ENCODE assay signal across 17 cellular contexts in genomic region chr21:44785620-44786344, GRCh38. TPM values are rescaled to one million over a fixed set of nuclear protein-coding genes. Genes with fewer than 3 reads are reported as not detected.
DNase-seq lines count a peak whose midpoint lies in the region; ATAC-seq and TF ChIP-seq lines count a peak whose summit lies in the region.
"Had no signal": no experiment of that assay in that cellular context is flagged by ENCODE, and none has a peak within 500 bp of the region (broad histone marks: within the 10 kb centered on the region; RNA-seq: fewer than 3 reads in every experiment).

No MANE protein-coding gene starts in this region.

- TF ChIP-seq CTCF in SK-N-SH (IDR thresholded peaks at IDR 0.05) = no peak
- TF ChIP-seq CTCF in choroid plexus epithelial cell (conservative IDR thresholded peaks at IDR 0.05; ENCODE audit: low read depth, low read length) = no peak
- no peak for TF ChIP-seq CTCF in upper lobe of right lung (IDR thresholded peaks at IDR 0.05)
- no peak for TF ChIP-seq CTCF in progenitor cell of endocrine pancreas (IDR thresholded peaks at IDR 0.05; ENCODE audit: unreplicated experiment)

- H3K9me3 ChIP-seq in SK-N-SH (no peaks in the 10 kb centered on the region), upper lobe of right lung (no peaks in the 10 kb centered on the region)
- H3K9me3 ChIP-seq: A549 had no signal

- H3K27ac ChIP-seq in SK-N-SH (ENCODE audit: low read depth in 2 of 2, low read length in 1 of 2) (no peak overlapping the region), upper lobe of right lung (no peak overlapping the region)
- H3K27ac ChIP-seq: A549, epithelial cell of prostate had no signal

- H4K20me1 ChIP-seq in SK-N-SH (ENCODE audit: insufficient read depth) = peaks cover 72% of the 10 kb centered on the region

- no peaks in the 10 kb centered on the region for H3K27me3 ChIP-seq in SK-N-SH (ENCODE audit: insufficient read depth)
- no peaks in the 10 kb centered on the region for H3K27me3 ChIP-seq in upper lobe of right lung

- no peak for DNase-seq in SK-N-SH
- peak; percentile 72 for DNase-seq in NCI-H2227 (lab: John Stamatoyannopoulos, UW; ENCODE audit: unreplicated experiment)
- peak; percentile 79 for DNase-seq in choroid plexus epithelial cell (ENCODE audit: low read depth)
- DNase-seq in upper lobe of right lung = no peak
- DNase-seq in activated T-cell treated with anti-CD3 and anti-CD28 coated beads, Interleukin-2, amount 50 U/mL, for 48 hours = no peak
- DNase-seq in progenitor cell of endocrine pancreas (ENCODE audit: low spot score, unreplicated experiment) = no peak
- no peak for DNase-seq in UCSD-AML1 (lab: John Stamatoyannopoulos, UW; ENCODE audit: unreplicated experiment)
- DNase-seq: activated CD4-positive, alpha-beta T cell treated with anti-CD3 and anti-CD28 coated beads for 1 hour; activated T-cell treated with anti-CD3 and anti-CD28 coated beads, Interleukin-2, amount 50 U/mL, for 4 hours; caudate nucleus; DND-41; NCI-H510A treated with DMSO at 0.1 percent for 48 hours; substantia nigra had no signal

- H3K36me3 Mint-ChIP-seq in progenitor cell of endocrine pancreas (ENCODE audit: insufficient read depth) = peaks cover 18% of the 10 kb centered on the region

- TF ChIP-seq EP300 in SK-N-SH (IDR thresholded peaks at IDR 0.05; ENCODE audit: borderline replicate concordance in 1 of 2, low read depth in 1 of 2, low read length in 1 of 2) = no peak

- H3K9ac ChIP-seq in SK-N-SH = no peak overlapping the region

- H3K79me2 ChIP-seq in SK-N-SH (ENCODE audit: insufficient read depth) = peaks cover 88% of the 10 kb centered on the region

- no peak overlapping the region for H3K4me3 ChIP-seq in SK-N-SH (ENCODE audit: low read depth in 2 of 2, low read length in 1 of 2)
- H3K4me3 ChIP-seq in choroid plexus epithelial cell (ENCODE audit: low read depth, low read length) = no peak overlapping the region
- no peak overlapping the region for H3K4me3 ChIP-seq in upper lobe of right lung
- H3K4me3 ChIP-seq: A549 had no signal

- intact Hi-C loops in upper lobe of right lung (cut with DNase I) = no loop called here

- peaks cover 4% of the 10 kb centered on the region for H3K9me3 Mint-ChIP-seq in progenitor cell of endocrine pancreas (ENCODE audit: low read depth)
- H3K9me3 Mint-ChIP-seq: activated T-cell treated with anti-CD3 and anti-CD28 coated beads, Interleukin-2, amount 50 U/mL, for 4 hours had no signal

- no peaks in the 10 kb centered on the region for H3F3A ChIP-seq in SK-N-SH (replicated peaks; ENCODE audit: insufficient read depth)

- CTCF ChIA-PET in SK-N-SH (lab: Yijun Ruan, JAX) = interaction anchor here (1.0 to 1.3 kb wide), 2 partner anchors 14 to 488 kb away, joined by 3 to 8 read pairs; no protein-coding TSS in a partner anchor

- ATAC-seq in SK-N-SH treated with all-trans-retinoic acid at 6 μM for 48 hours = no peak
- peak; percentile 42 for ATAC-seq in upper lobe of right lung
- ATAC-seq: A549; activated T-cell treated with anti-CD3 and anti-CD28 coated beads, Interleukin-2, amount 50 U/mL, for 4 hours; sciatic nerve had no signal

- no peak overlapping the region for H3K4me3 Mint-ChIP-seq in progenitor cell of endocrine pancreas (ENCODE audit: low read depth)
- H3K4me3 Mint-ChIP-seq: activated T-cell treated with anti-CD3 and anti-CD28 coated beads, Interleukin-2, amount 50 U/mL, for 4 hours had no signal

- POLR2A ChIA-PET in SK-N-SH (lab: Yijun Ruan, JAX) = no interaction called here

- no peak overlapping the region for H2AFZ ChIP-seq in SK-N-SH (ENCODE audit: low read depth)

- no peaks in the 10 kb centered on the region for H3K27me3 Mint-ChIP-seq in progenitor cell of endocrine pancreas

- H3K36me3 ChIP-seq in SK-N-SH (replicated peaks in 1 of 2; ENCODE audit: control insufficient read depth in 1 of 2, insufficient read depth in 2 of 2, low read length in 1 of 2) (peaks cover 20 to 40% of the 10 kb centered on the region in 2 experiments), upper lobe of right lung (no peaks in the 10 kb centered on the region)

- H3K4me2 ChIP-seq in SK-N-SH = no peak overlapping the region
- H3K4me2 ChIP-seq: A549 had no signal

- H3K9me2 ChIP-seq in SK-N-SH = no peaks in the 10 kb centered on the region

- H3K4me1 Mint-ChIP-seq in progenitor cell of endocrine pancreas (ENCODE audit: low read depth) = peaks cover 3% of the 10 kb centered on the region

- no peak overlapping the region for H3K27ac Mint-ChIP-seq in progenitor cell of endocrine pancreas

- H3K4me1 ChIP-seq in SK-N-SH (ENCODE audit: control insufficient read depth in 1 of 2, insufficient read depth in 2 of 2, low read depth in 1 of 2, low read length in 1 of 2) = peaks cover 0 to 7% of the 10 kb centered on the region in 2 experiments; a peak in 1 of 4 replicates
- H3K4me1 ChIP-seq in upper lobe of right lung = peaks cover 24% of the 10 kb centered on the region
- H3K4me1 ChIP-seq: A549 had no signal

- no peak for TF ChIP-seq RAD21 in SK-N-SH (IDR thresholded peaks at IDR 0.05; ENCODE audit: low read length)

- 88% methylated on average over 14 of the region's 14 CpGs for WGBS in SK-N-SH (ENCODE audit: low lambda C conversion rate)

TF ChIP-seq in SK-N-SH treated with all-trans-retinoic acid at 6 μM for 48 hours, 23 proteins besides CTCF, POLR2A, EP300 and RAD21:
- TF ChIP-seq ZNF8 (CRISPR knock-in tag; IDR thresholded peaks at IDR 0.05) = no peak
- TF ChIP-seq ISL1 (CRISPR knock-in tag; IDR thresholded peaks at IDR 0.05) = peak; percentile 42

TF ChIP-seq in SK-N-SH, 30 proteins besides CTCF, POLR2A, EP300 and RAD21:
- TF ChIP-seq RFX5 (IDR thresholded peaks at IDR 0.05; ENCODE audit: low read length) = no peak
- TF ChIP-seq TCF12 (IDR thresholded peaks at IDR 0.05) = no peak
- no peak for TF ChIP-seq NRF1 (IDR thresholded peaks at IDR 0.05; ENCODE audit: low read depth, low read length)
- TF ChIP-seq USF1 (IDR thresholded peaks at IDR 0.05; ENCODE audit: borderline replicate concordance, low read depth) = no peak
TF ChIP-seq in SK-N-SH: peak in this region for 0.

RNA-seq across cellular contexts. Expression of gene UBE2G2, which starts 15.8 kb away (rescaled TPM):
- polyA plus RNA-seq in SK-N-SH (2012; rRNA removed) = 129 and 149 TPM in 2 replicates
- polyA plus RNA-seq in SK-N-SH (2012; cell fraction: cytosol; rRNA removed) = 55.4 and 71.0 TPM in 2 replicates
- polyA plus RNA-seq in SK-N-SH (2012; cell fraction: nucleus; rRNA removed) = 527 and 606 TPM in 2 replicates
- total RNA-seq in upper lobe of right lung = 78.8 TPM
- total RNA-seq in progenitor cell of endocrine pancreas = 78.7 and 85.2 TPM in 2 replicates

RNA-seq across cellular contexts. Expression of gene SUMO3, which starts 32.1 kb away (rescaled TPM):
- polyA plus RNA-seq in SK-N-SH (2012; rRNA removed) = 89.0 and 125 TPM in 2 replicates
- polyA plus RNA-seq in SK-N-SH (2012; cell fraction: cytosol; rRNA removed) = 116 and 122 TPM in 2 replicates
- 31.5 and 38.2 TPM in 2 replicates for polyA plus RNA-seq in SK-N-SH (2012; cell fraction: nucleus; rRNA removed)
- total RNA-seq in upper lobe of right lung = 85.0 TPM
- 65.0 and 73.5 TPM in 2 replicates for total RNA-seq in progenitor cell of endocrine pancreas

Comparison
In these comparisons a context has a peak if more than half of its experiments do, and no peak if none do; other contexts are left out.
1. DNase-seq: peak in NCI-H2227 (single experiment) and choroid plexus epithelial cell (single experiment); none in SK-N-SH (single experiment), upper lobe of right lung (single experiment), activated T-cell treated with anti-CD3 and anti-CD28 coated beads, Interleukin-2, amount 50 U/mL, for 48 hours (0 of 2), progenitor cell of endocrine pancreas (single experiment) and UCSD-AML1 (single experiment).